ENCODE assay signal across 10 cellular contexts in the genomic region with DNA sequence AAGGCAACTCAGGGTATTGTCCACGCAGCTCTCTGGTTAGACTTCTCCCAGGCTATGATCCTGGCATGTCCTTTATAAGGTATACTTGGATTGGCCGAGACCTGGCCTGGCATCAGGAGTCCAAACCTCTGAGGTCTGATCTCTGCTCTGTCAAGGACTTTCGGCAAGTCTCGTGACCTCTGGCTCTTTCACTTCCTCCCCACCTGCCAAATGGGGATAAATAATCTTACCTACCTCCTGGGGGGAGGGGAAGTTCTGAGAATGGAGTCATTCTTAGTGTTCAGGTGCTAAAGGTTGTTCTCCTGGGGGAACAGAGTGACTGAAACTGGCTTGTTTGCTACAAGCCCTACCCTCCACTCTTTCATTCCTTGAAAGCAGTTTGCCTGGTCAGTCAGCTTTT. TPM values are rescaled to one million over a fixed set of nuclear protein-coding genes. Genes with fewer than 3 reads are reported as not detected.
A peak's percentile ranks its signal among the peaks of the same experiment; 100 is the strongest.
DNase-seq lines count a peak whose midpoint lies in the region; ATAC-seq and TF ChIP-seq lines count a peak whose summit lies in the region.
"Had no signal": no experiment of that assay in that cellular context is flagged by ENCODE, and none has a peak within 500 bp of the region (broad histone marks: within the 10 kb centered on the region; RNA-seq: fewer than 3 reads in every experiment).

No MANE protein-coding gene starts in this region.

- CTCF ChIA-PET in activated CD4-positive, alpha-beta memory T cell treated with anti-CD3 and anti-CD28 coated beads for 36 hours (lab: Charles Lee), result interaction anchor here (1.5 to 6.4 kb wide), 2 partner anchors 29 to 30 kb away, joined by 4 to 34 read pairs; a partner anchor contains a TSS
- CTCF ChIA-PET in activated CD4-positive, alpha-beta memory T cell treated with anti-CD3 and anti-CD28 coated beads, Interleukin-2, amount 10 ng/mL, durations not matched to agents 7 days and 5 days (lab: Charles Lee), result interaction anchor here (1.4 kb wide), 1 partner anchor 25 kb away, joined by 3 read pairs; no protein-coding TSS in a partner anchor

- no peak overlapping the region for H4K8ac ChIP-seq in trophoblast cell (ENCODE audit: low read depth, low read length)

- no peaks in the 10 kb centered on the region for H3K79me2 ChIP-seq in trophoblast cell (ENCODE audit: control insufficient read depth, insufficient read depth, low read length, poor library complexity)
- peaks cover 8% of the 10 kb centered on the region for H3K79me2 ChIP-seq in smooth muscle cell (ENCODE audit: low read depth)

- peaks cover 11 to 16% of the 10 kb centered on the region in 2 experiments for H3K4me1 ChIP-seq in trophoblast cell (ENCODE audit: control insufficient read depth in 1 of 2, insufficient read depth in 2 of 2, low read length in 2 of 2)
- no peaks in the 10 kb centered on the region for H3K4me1 ChIP-seq in uterus
- no peaks in the 10 kb centered on the region for H3K4me1 ChIP-seq in smooth muscle cell (ENCODE audit: low read depth)

- peaks cover 52% of the 10 kb centered on the region for H3K4me1 Mint-ChIP-seq in activated CD4-positive, alpha-beta memory T cell treated with anti-CD3 and anti-CD28 coated beads for 36 hours (ENCODE audit: low read depth)
- peaks cover 57% of the 10 kb centered on the region for H3K4me1 Mint-ChIP-seq in activated CD4-positive, alpha-beta memory T cell treated with anti-CD3 and anti-CD28 coated beads, Interleukin-2, amount 10 ng/mL, durations not matched to agents 7 days and 5 days
- H3K4me1 Mint-ChIP-seq in progenitor cell of endocrine pancreas (ENCODE audit: low read depth), result peaks cover 10% of the 10 kb centered on the region

- H2AK5ac ChIP-seq in trophoblast cell (ENCODE audit: low read length), result no peak overlapping the region

- no peak overlapping the region for H3K4me2 ChIP-seq in trophoblast cell (ENCODE audit: low read length)
- no peak overlapping the region for H3K4me2 ChIP-seq in smooth muscle cell
- H3K4me2 ChIP-seq: A549 had no signal

- no peak overlapping the region for H4K91ac ChIP-seq in trophoblast cell (ENCODE audit: low read depth, low read length)

- H3K9me3 Mint-ChIP-seq in activated CD4-positive, alpha-beta memory T cell treated with anti-CD3 and anti-CD28 coated beads for 36 hours, result no peaks in the 10 kb centered on the region
- H3K9me3 Mint-ChIP-seq in activated CD4-positive, alpha-beta memory T cell treated with anti-CD3 and anti-CD28 coated beads, Interleukin-2, amount 10 ng/mL, durations not matched to agents 7 days and 5 days, result no peaks in the 10 kb centered on the region
- H3K9me3 Mint-ChIP-seq in progenitor cell of endocrine pancreas (ENCODE audit: low read depth), result no peaks in the 10 kb centered on the region

- peaks cover 32 to 48% of the 10 kb centered on the region in 2 experiments for H3K36me3 ChIP-seq in trophoblast cell (ENCODE audit: control insufficient read depth in 1 of 2, insufficient read depth in 2 of 2, low read length in 2 of 2)
- H3K36me3 ChIP-seq in uterus, result no peaks in the 10 kb centered on the region
- peaks cover 5% of the 10 kb centered on the region for H3K36me3 ChIP-seq in smooth muscle cell (ENCODE audit: low read depth)

- H3K27me3 ChIP-seq in trophoblast cell (ENCODE audit: insufficient read depth, low read length), result no peaks in the 10 kb centered on the region
- H3K27me3 ChIP-seq in uterus, result no peaks in the 10 kb centered on the region
- no peaks in the 10 kb centered on the region for H3K27me3 ChIP-seq in smooth muscle cell (ENCODE audit: low read depth)

- H2BK5ac ChIP-seq in trophoblast cell (ENCODE audit: low read depth, low read length, poor library complexity), result no peak overlapping the region

- H3K4me3 Mint-ChIP-seq in activated CD4-positive, alpha-beta memory T cell treated with anti-CD3 and anti-CD28 coated beads for 36 hours, result no peak overlapping the region
- no peak overlapping the region for H3K4me3 Mint-ChIP-seq in activated CD4-positive, alpha-beta memory T cell treated with anti-CD3 and anti-CD28 coated beads, Interleukin-2, amount 10 ng/mL, durations not matched to agents 7 days and 5 days
- H3K4me3 Mint-ChIP-seq in progenitor cell of endocrine pancreas (ENCODE audit: low read depth), result no peak overlapping the region

- intact Hi-C loops in activated CD4-positive, alpha-beta memory T cell treated with anti-CD3 and anti-CD28 coated beads for 36 hours (cut with micrococcal nuclease), result no loop called here
- intact Hi-C loops in uterus (cut with DNase I; ENCODE audit: low total_unique reads), result no loop called here

- H3K18ac ChIP-seq in trophoblast cell (ENCODE audit: low read length), result no peak overlapping the region

- H3K23ac ChIP-seq in trophoblast cell (ENCODE audit: low read length), result no peak overlapping the region

- H3K27me3 Mint-ChIP-seq in activated CD4-positive, alpha-beta memory T cell treated with anti-CD3 and anti-CD28 coated beads for 36 hours, result no peaks in the 10 kb centered on the region
- H3K27me3 Mint-ChIP-seq in activated CD4-positive, alpha-beta memory T cell treated with anti-CD3 and anti-CD28 coated beads, Interleukin-2, amount 10 ng/mL, durations not matched to agents 7 days and 5 days, result no peaks in the 10 kb centered on the region
- no peaks in the 10 kb centered on the region for H3K27me3 Mint-ChIP-seq in progenitor cell of endocrine pancreas

- peaks cover 3% of the 10 kb centered on the region for H3F3A ChIP-seq in smooth muscle cell (ENCODE audit: low read depth)

- H4K12ac ChIP-seq in trophoblast cell (ENCODE audit: low read depth, low read length), result no peak overlapping the region

- ATAC-seq in GM21528 (IDR thresholded peaks at IDR 0.05; ENCODE audit: low FRiP score, unreplicated experiment), result peak; percentile 59
- ATAC-seq in HG03520 (IDR thresholded peaks at IDR 0.05; ENCODE audit: unreplicated experiment), result peak; percentile 70
- ATAC-seq: A549 had no signal

- DNase-seq in activated CD4-positive, alpha-beta memory T cell treated with anti-CD3 and anti-CD28 coated beads for 36 hours, result no peak
- no peak for DNase-seq in activated CD4-positive, alpha-beta memory T cell treated with anti-CD3 and anti-CD28 coated beads, Interleukin-2, amount 10 ng/mL, durations not matched to agents 7 days and 5 days
- DNase-seq in progenitor cell of endocrine pancreas (ENCODE audit: low spot score, unreplicated experiment), result no peak
- DNase-seq in trophoblast cell, result no peak
- DNase-seq in uterus, result no peak
- no peak for DNase-seq in smooth muscle cell (lab: John Stamatoyannopoulos, UW; ENCODE audit: unreplicated experiment)
- DNase-seq: stimulated activated CD4-positive, alpha-beta T cell treated with anti-CD3 and anti-CD28 coated beads, Interleukin-12 subunit alpha, Interleukin-12 subunit beta, amount 100 ng/mL, for 4 hours had no signal

- no peak overlapping the region for H2BK12ac ChIP-seq in trophoblast cell (ENCODE audit: low read length)

- POLR2A ChIA-PET in activated CD4-positive, alpha-beta memory T cell treated with anti-CD3 and anti-CD28 coated beads for 36 hours (lab: Charles Lee), result no interaction called here
- POLR2A ChIA-PET in activated CD4-positive, alpha-beta memory T cell treated with anti-CD3 and anti-CD28 coated beads, Interleukin-2, amount 10 ng/mL, durations not matched to agents 7 days and 5 days (lab: Charles Lee), result no interaction called here

- H3K27ac Mint-ChIP-seq in activated CD4-positive, alpha-beta memory T cell treated with anti-CD3 and anti-CD28 coated beads for 36 hours, result peak overlapping the region; percentile 67
- no peak overlapping the region for H3K27ac Mint-ChIP-seq in activated CD4-positive, alpha-beta memory T cell treated with anti-CD3 and anti-CD28 coated beads, Interleukin-2, amount 10 ng/mL, durations not matched to agents 7 days and 5 days
- peak overlapping the region; percentile 69 for H3K27ac Mint-ChIP-seq in progenitor cell of endocrine pancreas

- no peaks in the 10 kb centered on the region for H3K79me1 ChIP-seq in trophoblast cell (ENCODE audit: low read length)

- peaks cover 35% of the 10 kb centered on the region for H3K36me3 Mint-ChIP-seq in activated CD4-positive, alpha-beta memory T cell treated with anti-CD3 and anti-CD28 coated beads for 36 hours
- H3K36me3 Mint-ChIP-seq in activated CD4-positive, alpha-beta memory T cell treated with anti-CD3 and anti-CD28 coated beads, Interleukin-2, amount 10 ng/mL, durations not matched to agents 7 days and 5 days (ENCODE audit: low read depth), result peaks cover 62% of the 10 kb centered on the region
- peaks cover 15% of the 10 kb centered on the region for H3K36me3 Mint-ChIP-seq in progenitor cell of endocrine pancreas (ENCODE audit: insufficient read depth)

- no peak overlapping the region for H3K14ac ChIP-seq in trophoblast cell (ENCODE audit: low read length)

- H3K4me3 ChIP-seq in trophoblast cell (ENCODE audit: low read depth, low read length), result no peak overlapping the region
- no peak overlapping the region for H3K4me3 ChIP-seq in uterus
- no peak overlapping the region for H3K4me3 ChIP-seq in smooth muscle cell
- H3K4me3 ChIP-seq: A549 had no signal

- H2AFZ ChIP-seq in trophoblast cell (ENCODE audit: insufficient read depth, low read length, poor library complexity) (no peak overlapping the region), smooth muscle cell (ENCODE audit: low read depth) (no peak overlapping the region)

- no peak overlapping the region for H3K9ac ChIP-seq in trophoblast cell (ENCODE audit: low read length)
- H3K9ac ChIP-seq in smooth muscle cell (ENCODE audit: low read depth), result no peak overlapping the region

- H2BK120ac ChIP-seq in trophoblast cell (ENCODE audit: insufficient read depth, low read length, poor library complexity), result no peak overlapping the region

- WGBS in trophoblast cell (ENCODE audit: extremely low coverage, insufficient coverage, insufficient read length), result no CpG with 5 or more reads among the region's 4 CpGs
- WGBS in smooth muscle cell (ENCODE audit: low lambda C conversion rate), result 97% methylated on average over 4 of the region's 4 CpGs

- H4K20me1 ChIP-seq in smooth muscle cell (ENCODE audit: low read depth), result peaks cover 46% of the 10 kb centered on the region

- no peak for TF ChIP-seq CTCF in progenitor cell of endocrine pancreas (IDR thresholded peaks at IDR 0.05; ENCODE audit: unreplicated experiment)
- TF ChIP-seq CTCF in uterus (IDR thresholded peaks at IDR 0.05), result no peak
- no peak for TF ChIP-seq CTCF in smooth muscle cell (IDR thresholded peaks at IDR 0.05; ENCODE audit: borderline replicate concordance, insufficient read depth, poor library complexity, severe bottlenecking)

- TF ChIP-seq POLR2A in uterus (IDR thresholded peaks at IDR 0.05), result no peak

- H3K27ac ChIP-seq in trophoblast cell (ENCODE audit: low read depth, low read length) (no peak overlapping the region), uterus (no peak overlapping the region), smooth muscle cell (ENCODE audit: low read depth) (no peak overlapping the region)
- H3K27ac ChIP-seq: A549 had no signal

- no peak overlapping the region for H3K4ac ChIP-seq in trophoblast cell (ENCODE audit: low read depth, low read length)

- H3K9me3 ChIP-seq in trophoblast cell (ENCODE audit: insufficient read depth, low read depth, low read length) (no peaks in the 10 kb centered on the region), uterus (no peaks in the 10 kb centered on the region), smooth muscle cell (replicated peaks; ENCODE audit: low read depth) (no peaks in the 10 kb centered on the region)
- H3K9me3 ChIP-seq: A549 had no signal

RNA-seq across cellular contexts. Expression of a gene that starts 7.6 kb away (rescaled TPM):
- 10 to 100 TPM; 14.6 to 15.1 TPM for total RNA-seq in activated CD4-positive, alpha-beta memory T cell treated with anti-CD3 and anti-CD28 coated beads for 36 hours
- 10 to 100 TPM; 23.6 to 24.8 TPM for total RNA-seq in activated CD4-positive, alpha-beta memory T cell treated with anti-CD3 and anti-CD28 coated beads, Interleukin-2, amount 10 ng/mL, durations not matched to agents 7 days and 5 days
- total RNA-seq in progenitor cell of endocrine pancreas, result 28.5 and 28.6 TPM in 2 replicates
- 12.1 and 12.2 TPM in 2 replicates for polyA plus RNA-seq in trophoblast cell (2013)
- total RNA-seq in uterus, result 10 to 100 TPM in 3 of 4 donors, 1 to 10 TPM in 1; 4.7 to 33.1 (median 23.4) TPM
- total RNA-seq in smooth muscle cell, result 14.8 and 17.6 TPM in 2 replicates
- 6.7 and 7.4 TPM in 2 replicates for polyA plus RNA-seq in smooth muscle cell

RNA-seq across cellular contexts. Expression of a gene that starts 30.6 kb away (rescaled TPM):
- total RNA-seq in activated CD4-positive, alpha-beta memory T cell treated with anti-CD3 and anti-CD28 coated beads for 36 hours, result 1 to 10 TPM; 6.8 to 7.3 TPM
- total RNA-seq in activated CD4-positive, alpha-beta memory T cell treated with anti-CD3 and anti-CD28 coated beads, Interleukin-2, amount 10 ng/mL, durations not matched to agents 7 days and 5 days, result 10 to 100 TPM; 11.4 to 11.9 TPM
- total RNA-seq in progenitor cell of endocrine pancreas (32.3 and 32.6 TPM in 2 replicates), uterus (10 to 100 TPM in 2 of 4 donors, 1 to 10 TPM in 1, under 1 TPM in 1; 0.59 to 16.9 (median 7.4) TPM), smooth muscle cell (12.0 and 25.4 TPM in 2 replicates)
- polyA plus RNA-seq in trophoblast cell (2013), result 5.6 and 5.8 TPM in 2 replicates
- 17.5 and 17.8 TPM in 2 replicates for polyA plus RNA-seq in smooth muscle cell

RNA-seq across cellular contexts. Expression of a gene that starts 41.9 kb away (rescaled TPM):
- 100 to 1,000 TPM; 191 to 192 TPM for total RNA-seq in activated CD4-positive, alpha-beta memory T cell treated with anti-CD3 and anti-CD28 coated beads for 36 hours
- total RNA-seq in activated CD4-positive, alpha-beta memory T cell treated with anti-CD3 and anti-CD28 coated beads, Interleukin-2, amount 10 ng/mL, durations not matched to agents 7 days and 5 days, result 100 to 1,000 TPM; 227 to 229 TPM
- total RNA-seq in progenitor cell of endocrine pancreas (280 and 304 TPM in 2 replicates), uterus (100 to 1,000 TPM; 172 to 301 (median 207) TPM), smooth muscle cell (220 and 247 TPM in 2 replicates)
- polyA plus RNA-seq in trophoblast cell (2013), result 130 and 131 TPM in 2 replicates
- 125 and 148 TPM in 2 replicates for polyA plus RNA-seq in smooth muscle cell

RNA-seq across cellular contexts. Expression of a gene that starts 44.8 kb away (rescaled TPM):
- total RNA-seq in activated CD4-positive, alpha-beta memory T cell treated with anti-CD3 and anti-CD28 coated beads for 36 hours, result 10 to 100 TPM; 65.9 to 66.9 TPM
- total RNA-seq in activated CD4-positive, alpha-beta memory T cell treated with anti-CD3 and anti-CD28 coated beads, Interleukin-2, amount 10 ng/mL, durations not matched to agents 7 days and 5 days, result 10 to 100 TPM; 78.7 to 82.6 TPM
- total RNA-seq in progenitor cell of endocrine pancreas, result 101 and 109 TPM in 2 replicates
- 65.1 and 66.3 TPM in 2 replicates for polyA plus RNA-seq in trophoblast cell (2013)
- 100 to 1,000 TPM in 1 of 4 donors, 10 to 100 TPM in 3; 32.5 to 125 (median 56.4) TPM for total RNA-seq in uterus
- total RNA-seq in smooth muscle cell, result 84.4 and 90.3 TPM in 2 replicates
- 17.1 and 19.8 TPM in 2 replicates for polyA plus RNA-seq in smooth muscle cell
